ENCODE assay signal across 18 cellular contexts in the genomic region with DNA sequence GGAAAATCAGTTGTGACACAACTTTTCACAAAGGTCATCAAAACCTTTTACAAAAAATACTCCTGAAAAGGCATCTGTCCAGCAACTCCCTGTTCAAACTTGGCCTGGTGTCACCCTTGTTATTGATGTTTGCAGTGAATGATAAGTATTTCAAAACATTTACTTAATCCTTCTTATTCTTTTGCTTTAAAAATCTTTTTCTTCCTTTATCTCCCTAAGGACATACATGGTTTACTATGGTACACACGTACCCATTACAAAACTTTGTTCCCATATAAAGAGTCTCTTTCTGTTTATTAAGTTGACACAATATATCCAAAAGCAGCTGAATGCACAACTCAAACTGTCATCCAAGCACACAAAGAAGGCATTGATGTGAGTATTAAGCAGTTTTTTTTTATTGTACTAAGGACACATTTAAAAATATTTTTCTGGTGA. TPM values are rescaled to one million over a fixed set of nuclear protein-coding genes. Genes with fewer than 3 reads are reported as not detected.
DNase-seq lines count a peak whose midpoint lies in the region; ATAC-seq and TF ChIP-seq lines count a peak whose summit lies in the region.
"Had no signal": no experiment of that assay in that cellular context is flagged by ENCODE, and none has a peak within 500 bp of the region (broad histone marks: within the 10 kb centered on the region; RNA-seq: fewer than 3 reads in every experiment).

No MANE protein-coding gene starts in this region.

- no peaks in the 10 kb centered on the region for H3K4me1 Mint-ChIP-seq in activated CD8-positive, alpha-beta memory T cell treated with anti-CD3 and anti-CD28 coated beads, Interleukin-2, amount 10 ng/mL, durations not matched to agents 7 days and 5 days
- H3K4me1 Mint-ChIP-seq: CD4-positive, alpha-beta memory T cell had no signal

- no peaks in the 10 kb centered on the region for H3K9me3 ChIP-seq in right lobe of liver
- H3K9me3 ChIP-seq: BE2C, HAP-1 had no signal

- H3K27me3 Mint-ChIP-seq in activated CD8-positive, alpha-beta memory T cell treated with anti-CD3 and anti-CD28 coated beads, Interleukin-2, amount 10 ng/mL, durations not matched to agents 7 days and 5 days: peaks cover 20% of the 10 kb centered on the region

- H3K36me3 ChIP-seq in right lobe of liver: peaks cover 0 to 3% (median 0%) of the 10 kb centered on the region in 4 donors
- H3K36me3 ChIP-seq: BE2C, HAP-1 had no signal

- peak; percentile 0 for DNase-seq in activated CD8-positive, alpha-beta memory T cell treated with anti-CD3 and anti-CD28 coated beads, Interleukin-2, amount 10 ng/mL, durations not matched to agents 7 days and 5 days
- DNase-seq in activated CD8-positive, alpha-beta memory T cell treated with anti-CD3 and anti-CD28 coated beads, Interleukin-2, amount 50 U/mL, for 48 hours: no peak
- peak; percentile 94 for DNase-seq in foreskin melanocyte
- DNase-seq in right lobe of liver: no peak
- DNase-seq in caudate nucleus (lab: John Stamatoyannopoulos, UW): no peak
- DNase-seq in NCI-H345 treated with DMSO at 0.1 percent for 48 hours (lab: John Stamatoyannopoulos, UW; ENCODE audit: unreplicated experiment): no peak
- no peak for DNase-seq in HEK293T (ENCODE audit: extremely low spot score)
- DNase-seq: ACHN; BE2C; CD4-positive, alpha-beta memory T cell; COR-L47; DND-41; GDM1; GOT3; HFFc6 had no signal

- H3K4me1 ChIP-seq in right lobe of liver: peaks cover 0 to 56% (median 17%) of the 10 kb centered on the region in 4 donors
- H3K4me1 ChIP-seq: BE2C had no signal

- no peak for TF ChIP-seq CTCF in right lobe of liver (IDR thresholded peaks at IDR 0.05)

- no peaks in the 10 kb centered on the region for H3K27me3 ChIP-seq in right lobe of liver
- H3K27me3 ChIP-seq: BE2C had no signal

- H3K4me3 Mint-ChIP-seq in activated CD8-positive, alpha-beta memory T cell treated with anti-CD3 and anti-CD28 coated beads, Interleukin-2, amount 10 ng/mL, durations not matched to agents 7 days and 5 days: no peak overlapping the region
- H3K4me3 Mint-ChIP-seq: CD4-positive, alpha-beta memory T cell; HFFc6 had no signal

- intact Hi-C loops in right lobe of liver (cut with DNase I): no loop called here

- CTCF ChIA-PET in activated CD8-positive, alpha-beta memory T cell treated with anti-CD3 and anti-CD28 coated beads, Interleukin-2, amount 10 ng/mL, durations not matched to agents 7 days and 5 days (lab: Charles Lee): no interaction called here
- CTCF ChIA-PET in HEK293T (lab: Yijun Ruan, JAX): no interaction called here

- H3K36me3 Mint-ChIP-seq in activated CD8-positive, alpha-beta memory T cell treated with anti-CD3 and anti-CD28 coated beads, Interleukin-2, amount 10 ng/mL, durations not matched to agents 7 days and 5 days: no peaks in the 10 kb centered on the region
- H3K36me3 Mint-ChIP-seq: CD4-positive, alpha-beta memory T cell had no signal

- 20% methylated on average over 1 of the region's 1 CpG for WGBS in right lobe of liver (ENCODE audit: insufficient coverage, low coverage, low lambda C conversion rate, missing lambda C conversion rate)

- H3K27ac ChIP-seq in right lobe of liver (peak overlapping the region in 2 of 3 donors; percentile 6 to 81), caudate nucleus (ENCODE audit: low read depth, low read length) (no peak overlapping the region)
- H3K27ac ChIP-seq: C4-2B had no signal

- H3K4me3 ChIP-seq in right lobe of liver: peak overlapping the region in 1 of 3 donors; percentile 15
- H3K4me3 ChIP-seq: HAP-1 had no signal

- ATAC-seq in activated CD8-positive, alpha-beta memory T cell treated with anti-CD3 and anti-CD28 coated beads, Interleukin-2, amount 10 ng/mL, durations not matched to agents 7 days and 5 days: no peak
- peak; percentile 52 to 84 (median 72) for ATAC-seq in right lobe of liver

- peaks cover under 1% of the 10 kb centered on the region for H3K9me3 Mint-ChIP-seq in activated CD8-positive, alpha-beta memory T cell treated with anti-CD3 and anti-CD28 coated beads, Interleukin-2, amount 10 ng/mL, durations not matched to agents 7 days and 5 days (ENCODE audit: low read depth)

- POLR2A ChIA-PET in HEK293T (lab: Yijun Ruan, JAX): no interaction called here

- TF ChIP-seq POLR2A in right lobe of liver (IDR thresholded peaks at IDR 0.05): no peak

- no peak overlapping the region for H3K27ac Mint-ChIP-seq in activated CD8-positive, alpha-beta memory T cell treated with anti-CD3 and anti-CD28 coated beads, Interleukin-2, amount 10 ng/mL, durations not matched to agents 7 days and 5 days
- H3K27ac Mint-ChIP-seq: CD4-positive, alpha-beta memory T cell; HFFc6 had no signal

TF ChIP-seq in HEK293T, 16 proteins besides CTCF, POLR2A, EP300 and RAD21:
- no peak for TF ChIP-seq FOXM1 (IDR thresholded peaks at IDR 0.05; ENCODE audit: borderline replicate concordance)
- no peak for TF ChIP-seq CTBP1 (IDR thresholded peaks at IDR 0.05; ENCODE audit: borderline replicate concordance)
- TF ChIP-seq L3MBTL2 (conservative IDR thresholded peaks at IDR 0.05): no peak
- no peak for TF ChIP-seq NFRKB (IDR thresholded peaks at IDR 0.05)

RNA-seq across cellular contexts. Expression of a gene that starts 17.5 kb away (rescaled TPM):
- not detected for total RNA-seq in activated CD8-positive, alpha-beta memory T cell treated with anti-CD3 and anti-CD28 coated beads, Interleukin-2, amount 10 ng/mL, durations not matched to agents 7 days and 5 days
- total RNA-seq in right lobe of liver: 100 to 1,000 TPM in 1 of 6 experiments, 10 to 100 TPM in 3, 1 to 10 TPM in 2; 7.6 to 177 (median 54.4) TPM
- total RNA-seq: A172; CD4-positive, alpha-beta memory T cell; HFFc6 had no signal

RNA-seq across cellular contexts. Expression of a gene that starts 57.8 kb away (rescaled TPM):
- not detected for total RNA-seq in activated CD8-positive, alpha-beta memory T cell treated with anti-CD3 and anti-CD28 coated beads, Interleukin-2, amount 10 ng/mL, durations not matched to agents 7 days and 5 days
- 1,000 to 10,000 TPM in 1 of 6 experiments, 100 to 1,000 TPM in 3, 10 to 100 TPM in 2; 16.1 to 2,332 (median 522) TPM for total RNA-seq in right lobe of liver
- total RNA-seq: A172; CD4-positive, alpha-beta memory T cell had no signal

Comparison
In these comparisons a context has a peak if more than half of its experiments do, and no peak if none do; other contexts are left out.
1. DNase-seq: peak in activated CD8-positive, alpha-beta memory T cell treated with anti-CD3 and anti-CD28 coated beads, Interleukin-2, amount 10 ng/mL, durations not matched to agents 7 days and 5 days (single experiment) and foreskin melanocyte (single experiment); none in activated CD8-positive, alpha-beta memory T cell treated with anti-CD3 and anti-CD28 coated beads, Interleukin-2, amount 50 U/mL, for 48 hours (single experiment), right lobe of liver (0 of 3), caudate nucleus (0 of 61), NCI-H345 treated with DMSO at 0.1 percent for 48 hours (single experiment) and HEK293T (single experiment).
2. RNA of a gene that starts 17.5 kb away (total RNA-seq): 7.6 to 177 TPM in right lobe of liver; not detected in activated CD8-positive, alpha-beta memory T cell treated with anti-CD3 and anti-CD28 coated beads, Interleukin-2, amount 10 ng/mL, durations not matched to agents 7 days and 5 days; every median in the first group is over 4 times any median in the second.
3. RNA of a gene that starts 57.8 kb away (total RNA-seq): 16.1 to 2,332 TPM in right lobe of liver; not detected in activated CD8-positive, alpha-beta memory T cell treated with anti-CD3 and anti-CD28 coated beads, Interleukin-2, amount 10 ng/mL, durations not matched to agents 7 days and 5 days; every median in the first group is over 10 times any median in the second.